In genomic region chr17:67594115-67594878, GRCh38 we compare ENCODE assay signal across 13 cellular contexts.
A peak's percentile ranks its signal among the peaks of the same experiment; 100 is the strongest.
DNase-seq lines count a peak whose midpoint lies in the region; ATAC-seq and TF ChIP-seq lines count a peak whose summit lies in the region.
"Had no signal": no experiment of that assay in that cellular context is flagged by ENCODE, and none has a peak within 500 bp of the region (broad histone marks: within the 10 kb centered on the region; RNA-seq: fewer than 3 reads in every experiment).

No MANE protein-coding gene starts in this region.

- no peaks in the 10 kb centered on the region for H3K9me3 ChIP-seq in mucosa of descending colon

- no peak for TF ChIP-seq CTCF in mucosa of descending colon (IDR thresholded peaks at IDR 0.05)

- peaks cover 2% of the 10 kb centered on the region for H3K4me1 ChIP-seq in mucosa of descending colon (ENCODE audit: low read depth)
- H3K4me1 ChIP-seq: heart left ventricle had no signal

- DNase-seq in NCI-H526 (lab: John Stamatoyannopoulos, UW) (peak; percentile 33 to 70), mucosa of descending colon (peak in 1 of 3 donors; percentile 33), NCI-H446 (lab: John Stamatoyannopoulos, UW) (no peak), 8988T (no peak), AG08395 (ENCODE audit: low spot score) (no peak), hepatic stellate cell (ENCODE audit: low spot score) (no peak)
- DNase-seq: activated CD4-positive, CD25-positive, alpha-beta regulatory T cell; dermis blood vessel endothelial cell; DND-41; heart left ventricle; NCI-H1092 had no signal

- H3K36me3 ChIP-seq in mucosa of descending colon (ENCODE audit: low read depth), result no peaks in the 10 kb centered on the region
- H3K36me3 ChIP-seq: heart left ventricle had no signal

- H3K4me3 ChIP-seq in mucosa of descending colon, result no peak overlapping the region
- H3K4me3 ChIP-seq: heart left ventricle had no signal

- ATAC-seq in GM18502 (IDR thresholded peaks at IDR 0.05; ENCODE audit: poor library complexity, unreplicated experiment), result peak; percentile 62
- ATAC-seq in GM21825 (IDR thresholded peaks at IDR 0.05; ENCODE audit: unreplicated experiment), result peak; percentile 76
- ATAC-seq in mucosa of descending colon, result peak; percentile 81
- ATAC-seq: heart left ventricle had no signal

- intact Hi-C loops in mucosa of descending colon (cut with DNase I, micrococcal nuclease), result no loop called here

Comparison
In these comparisons a context has a peak if more than half of its experiments do, and no peak if none do; other contexts are left out.
1. DNase-seq: peak in NCI-H526 (2 of 2); none in NCI-H446 (0 of 2), 8988T (single experiment), AG08395 (single experiment) and hepatic stellate cell (single experiment).
2. Peak in every context shown above with its lines, with median percentiles within 50 percentile points of each other: ATAC-seq.